11 cellular contexts compared by ENCODE assay signal in genomic region chr1:21913258-21913657, GRCh38. TPM values are rescaled to one million over a fixed set of nuclear protein-coding genes. Genes with fewer than 3 reads are reported as not detected.
A peak's percentile ranks its signal among the peaks of the same experiment; 100 is the strongest.
DNase-seq lines count a peak whose midpoint lies in the region; ATAC-seq, FAIRE-seq and TF ChIP-seq lines count a peak whose summit lies in the region.
"Had no signal": no experiment of that assay in that cellular context is flagged by ENCODE, and none has a peak within 500 bp of the region (broad histone marks: within the 10 kb centered on the region; RNA-seq: fewer than 3 reads in every experiment).

No MANE protein-coding gene starts in this region.

- no peak overlapping the region for H3K23ac ChIP-seq in H1 (ENCODE audit: insufficient read length)

- FAIRE-seq in H1 (lab: Jason Lieb, UNC), result no peak
- FAIRE-seq: frontal cortex had no signal

- no peak overlapping the region for H3K4ac ChIP-seq in H1 (replicated peaks; ENCODE audit: insufficient read length, low read depth, low read length)

- no peaks in the 10 kb centered on the region for H3K27me3 Mint-ChIP-seq in activated CD8-positive, alpha-beta T cell treated with anti-CD3 and anti-CD28 coated beads for 36 hours
- H3K27me3 Mint-ChIP-seq in activated CD8-positive, alpha-beta T cell treated with anti-CD3 and anti-CD28 coated beads, Interleukin-2, amount 10 ng/mL, durations not matched to agents 7 days and 5 days (ENCODE audit: low read depth), result no peaks in the 10 kb centered on the region
- H3K27me3 Mint-ChIP-seq in nephron (ENCODE audit: low read depth) (no peaks in the 10 kb centered on the region), type B pancreatic cell (no peaks in the 10 kb centered on the region)

- H3K79me1 ChIP-seq in H1 (ENCODE audit: low read depth, low read length), result peaks cover 2% of the 10 kb centered on the region; the same call in 1 of the 2 replicates

- no peaks in the 10 kb centered on the region for H3K27me3 ChIP-seq in H1 (replicated peaks in 1 of 4; ENCODE audit: control insufficient read depth in 3 of 4, extremely low read depth in 1 of 4, insufficient read depth in 3 of 4, low read length in 3 of 4)

- H3K56ac ChIP-seq in H1 (replicated peaks; ENCODE audit: insufficient read length, low read depth, low read length), result no peak overlapping the region

- peak overlapping the region in 1 of 2 experiments; percentile 31; a peak in 2 of 4 replicates for H3K4me2 ChIP-seq in H1 (ENCODE audit: insufficient read depth in 1 of 2, low read depth in 2 of 2, low read length in 2 of 2)

- peak overlapping the region; percentile 80 for H3K27ac Mint-ChIP-seq in activated CD8-positive, alpha-beta T cell treated with anti-CD3 and anti-CD28 coated beads for 36 hours
- no peak overlapping the region for H3K27ac Mint-ChIP-seq in activated CD8-positive, alpha-beta T cell treated with anti-CD3 and anti-CD28 coated beads, Interleukin-2, amount 10 ng/mL, durations not matched to agents 7 days and 5 days
- H3K27ac Mint-ChIP-seq in nephron (peak overlapping the region; percentile 40 to 97 (median 47)), type B pancreatic cell (peak overlapping the region; percentile 20)

- no peak overlapping the region for H3K14ac ChIP-seq in H1 (ENCODE audit: insufficient read length)

- H3K27ac ChIP-seq in H1 (ENCODE audit: low read depth, low read length), result no peak overlapping the region

- no peak overlapping the region for H3K18ac ChIP-seq in H1 (ENCODE audit: extremely low read depth, low read length)

- no peak for DNase-seq in activated CD8-positive, alpha-beta T cell treated with anti-CD3 and anti-CD28 coated beads for 36 hours
- no peak for DNase-seq in activated CD8-positive, alpha-beta T cell treated with anti-CD3 and anti-CD28 coated beads, Interleukin-2, amount 10 ng/mL, durations not matched to agents 7 days and 5 days
- DNase-seq in H1 (ENCODE audit: low read depth in 1 of 2, low spot score in 2 of 2), result peak in 1 of 2 experiments; percentile 68
- no peak for DNase-seq in type B pancreatic cell (ENCODE audit: extremely low spot score, unreplicated experiment)
- no peak for DNase-seq in NCI-H2227 (lab: John Stamatoyannopoulos, UW; ENCODE audit: unreplicated experiment)
- DNase-seq in medulla oblongata (ENCODE audit: extremely low spot score), result no peak
- no peak for DNase-seq in COLO829 (ENCODE audit: low spot score)
- DNase-seq: caudate nucleus, KBM-7 had no signal

- H3K9me3 Mint-ChIP-seq in activated CD8-positive, alpha-beta T cell treated with anti-CD3 and anti-CD28 coated beads for 36 hours, result no peaks in the 10 kb centered on the region
- H3K9me3 Mint-ChIP-seq in activated CD8-positive, alpha-beta T cell treated with anti-CD3 and anti-CD28 coated beads, Interleukin-2, amount 10 ng/mL, durations not matched to agents 7 days and 5 days (ENCODE audit: insufficient read depth), result no peaks in the 10 kb centered on the region
- H3K9me3 Mint-ChIP-seq in nephron (no peaks in the 10 kb centered on the region), type B pancreatic cell (no peaks in the 10 kb centered on the region)

- WGBS in H1 (ENCODE audit: extremely low coverage in 1 of 2, insufficient coverage in 1 of 2, insufficient read length in 1 of 2, insufficient replicate concordance in 2 of 2, low coverage in 1 of 2, low lambda C conversion rate in 2 of 2, missing lambda C conversion rate in 1 of 2), 2 experiments, result 61% methylated on average over 8 of the region's 8 CpGs; no CpG with 5 or more reads in 1 of the 2 experiments

- H3K79me2 ChIP-seq in H1 (ENCODE audit: control insufficient read depth in 1 of 2, insufficient read depth in 2 of 2, low read length in 2 of 2), result peaks cover 0 to 2% of the 10 kb centered on the region in 2 experiments; a peak in 1 of 4 replicates

- intact Hi-C loops in activated CD8-positive, alpha-beta T cell treated with anti-CD3 and anti-CD28 coated beads for 36 hours (cut with micrococcal nuclease), result no loop called here

- peaks cover 15 to 51% (median 29%) of the 10 kb centered on the region in 4 experiments for H3K4me1 ChIP-seq in H1 (replicated peaks in 1 of 4; ENCODE audit: control insufficient read depth in 3 of 4, insufficient read depth in 4 of 4, low read length in 3 of 4)

- 0 out of 8 replicates have a peak, but pooled peaks cover 0 to 2% (median 0%) of the 10 kb centered on the region in 4 experiments for H3K36me3 ChIP-seq in H1 (ENCODE audit: control insufficient read depth in 2 of 4, insufficient read depth in 4 of 4, low read length in 3 of 4)

- peak overlapping the region; percentile 18 for H4K91ac ChIP-seq in H1 (replicated peaks; ENCODE audit: insufficient read length, low read length)

- peak overlapping the region; percentile 4; the same call in 1 of the 2 replicates for H4K8ac ChIP-seq in H1 (ENCODE audit: extremely low read depth, insufficient read depth, low read length)

- peak overlapping the region in 2 of 4 experiments; percentile 8 to 9; a peak in 1 of 7 replicates for H3K9ac ChIP-seq in H1 (replicated peaks in 1 of 4; ENCODE audit: extremely low read depth in 1 of 4, low read depth in 3 of 4, low read length in 3 of 4)

- CTCF ChIA-PET in activated CD8-positive, alpha-beta T cell treated with anti-CD3 and anti-CD28 coated beads for 36 hours (lab: Charles Lee), result no interaction called here
- CTCF ChIA-PET in activated CD8-positive, alpha-beta T cell treated with anti-CD3 and anti-CD28 coated beads, Interleukin-2, amount 10 ng/mL, durations not matched to agents 7 days and 5 days (lab: Charles Lee), result interaction anchor here (1.0 kb wide), 1 partner anchor 11 kb away, joined by 3 read pairs; no protein-coding TSS in a partner anchor
- CTCF ChIA-PET in H1 (lab: Charles Lee; ENCODE audit: partially characterized antibody), result interaction anchor here (0.7 to 2.1 kb wide), 7 partner anchors 13 to 131 kb away, joined by 3 to 8 read pairs (median 3); no protein-coding TSS in a partner anchor

- no peak overlapping the region for H2AFZ ChIP-seq in H1 (ENCODE audit: low read length)

- H2BK5ac ChIP-seq in H1 (ENCODE audit: low read depth, low read length), result peak overlapping the region; percentile 66; the same call in 1 of the 2 replicates

- peak overlapping the region; percentile 60; the same call in 1 of the 2 replicates for H2BK12ac ChIP-seq in H1 (ENCODE audit: low read depth, low read length)

- no peak overlapping the region for H2BK120ac ChIP-seq in H1 (replicated peaks; ENCODE audit: low read depth, low read length)

- peaks cover 3 to 9% of the 10 kb centered on the region in 2 experiments for H4K20me1 ChIP-seq in H1 (replicated peaks in 1 of 2; ENCODE audit: control insufficient read depth in 1 of 2, insufficient read depth in 2 of 2, low read length in 2 of 2)

- TF ChIP-seq RAD21 in H1 (IDR thresholded peaks at IDR 0.05 in 1 of 2, conservative IDR thresholded peaks at IDR 0.05 in 1 of 2; ENCODE audit: low read depth in 2 of 2, low read length in 2 of 2), result no peak

- H3K4me3 ChIP-seq in H1 (ENCODE audit: extremely low read depth in 1 of 4, insufficient read depth in 2 of 4, low read depth in 3 of 4, low read length in 4 of 4), result no peak overlapping the region

- H3K4me3 Mint-ChIP-seq in activated CD8-positive, alpha-beta T cell treated with anti-CD3 and anti-CD28 coated beads for 36 hours, result no peak overlapping the region
- no peak overlapping the region for H3K4me3 Mint-ChIP-seq in activated CD8-positive, alpha-beta T cell treated with anti-CD3 and anti-CD28 coated beads, Interleukin-2, amount 10 ng/mL, durations not matched to agents 7 days and 5 days
- H3K4me3 Mint-ChIP-seq in nephron, result no peak overlapping the region
- no peak overlapping the region for H3K4me3 Mint-ChIP-seq in type B pancreatic cell

- TF ChIP-seq CTCF in activated CD8-positive, alpha-beta T cell treated with anti-CD3 and anti-CD28 coated beads for 36 hours (IDR thresholded peaks at IDR 0.05), result no peak
- TF ChIP-seq CTCF in H1 (IDR thresholded peaks at IDR 0.05; ENCODE audit: control extremely low read depth in 1 of 3, insufficient read depth in 1 of 3, low read depth in 1 of 3, low read length in 3 of 3), result no peak
- TF ChIP-seq CTCF in nephron (IDR thresholded peaks at IDR 0.05; ENCODE audit: unreplicated experiment in 3 of 3), result no peak
- TF ChIP-seq CTCF in type B pancreatic cell (conservative IDR thresholded peaks at IDR 0.05), result no peak

- no peak for ATAC-seq in activated CD8-positive, alpha-beta T cell treated with anti-CD3 and anti-CD28 coated beads for 36 hours
- no peak for ATAC-seq in activated CD8-positive, alpha-beta T cell treated with anti-CD3 and anti-CD28 coated beads, Interleukin-2, amount 10 ng/mL, durations not matched to agents 7 days and 5 days

- no peak for TF ChIP-seq EP300 in H1 (IDR thresholded peaks at IDR 0.05; ENCODE audit: borderline replicate concordance in 1 of 2, low read depth in 2 of 2, low read length in 2 of 2)

- no peak overlapping the region for H2AK5ac ChIP-seq in H1 (ENCODE audit: low read depth, low read length)

- no peaks in the 10 kb centered on the region for H3K9me3 ChIP-seq in H1 (ENCODE audit: insufficient read depth in 2 of 2, low read depth in 1 of 2, low read length in 1 of 2)

- H3K4me1 Mint-ChIP-seq in activated CD8-positive, alpha-beta T cell treated with anti-CD3 and anti-CD28 coated beads for 36 hours (ENCODE audit: low read depth), result peaks cover 35% of the 10 kb centered on the region
- H3K4me1 Mint-ChIP-seq in activated CD8-positive, alpha-beta T cell treated with anti-CD3 and anti-CD28 coated beads, Interleukin-2, amount 10 ng/mL, durations not matched to agents 7 days and 5 days (ENCODE audit: low read depth), result peaks cover 23% of the 10 kb centered on the region
- H3K4me1 Mint-ChIP-seq in nephron, result peaks cover 69% of the 10 kb centered on the region
- H3K4me1 Mint-ChIP-seq in type B pancreatic cell (ENCODE audit: unreplicated experiment), result peaks cover 33% of the 10 kb centered on the region

- H2BK20ac ChIP-seq in H1 (ENCODE audit: low read length), result peak overlapping the region; percentile 86; the same call in 1 of the 2 replicates

- no peaks in the 10 kb centered on the region for H3K36me3 Mint-ChIP-seq in activated CD8-positive, alpha-beta T cell treated with anti-CD3 and anti-CD28 coated beads for 36 hours (ENCODE audit: low read depth)
- no peaks in the 10 kb centered on the region for H3K36me3 Mint-ChIP-seq in activated CD8-positive, alpha-beta T cell treated with anti-CD3 and anti-CD28 coated beads, Interleukin-2, amount 10 ng/mL, durations not matched to agents 7 days and 5 days (ENCODE audit: low read depth)
- peaks cover 9% of the 10 kb centered on the region for H3K36me3 Mint-ChIP-seq in nephron (ENCODE audit: low read depth)
- peaks cover 3% of the 10 kb centered on the region for H3K36me3 Mint-ChIP-seq in type B pancreatic cell

- POLR2A ChIA-PET in activated CD8-positive, alpha-beta T cell treated with anti-CD3 and anti-CD28 coated beads for 36 hours (lab: Charles Lee), result interaction anchor here (0.6 to 1.6 kb wide), 3 partner anchors 16 to 111 kb away, joined by 3 read pairs; no protein-coding TSS in a partner anchor
- POLR2A ChIA-PET in activated CD8-positive, alpha-beta T cell treated with anti-CD3 and anti-CD28 coated beads, Interleukin-2, amount 10 ng/mL, durations not matched to agents 7 days and 5 days (lab: Charles Lee), result no interaction called here
- POLR2A ChIA-PET in H1 (lab: Charles Lee; ENCODE audit: partially characterized antibody), result interaction anchor here (0.8 to 8.3 kb wide), 6 partner anchors 8 to 137 kb away, joined by 3 to 72 read pairs (median 9); partner anchors contain the start of gene HSPG2

- H4K5ac ChIP-seq in H1 (ENCODE audit: insufficient read length, low read depth, low read length), result no peak overlapping the region

- no peak for TF ChIP-seq POLR2A in H1 (IDR thresholded peaks at IDR 0.05; ENCODE audit: control extremely low read depth in 1 of 2, low read depth in 2 of 2, low read length in 2 of 2)

- no peaks in the 10 kb centered on the region for H3K23me2 ChIP-seq in H1 (ENCODE audit: low read depth, low read length)

- no peak overlapping the region for H2BK15ac ChIP-seq in H1 (ENCODE audit: low read length)

RNA-seq across cellular contexts. Expression of gene HSPG2, which starts 23.9 kb away (rescaled TPM):
- total RNA-seq in activated CD8-positive, alpha-beta T cell treated with anti-CD3 and anti-CD28 coated beads for 36 hours, result 10 to 100 TPM; 52.1 to 59.0 TPM
- 1 to 10 TPM; 3.2 to 3.8 TPM for total RNA-seq in activated CD8-positive, alpha-beta T cell treated with anti-CD3 and anti-CD28 coated beads, Interleukin-2, amount 10 ng/mL, durations not matched to agents 7 days and 5 days
- 108 and 111 TPM in 2 replicates for total RNA-seq in H1 (2021; fragmentation: NEBNext Ultra II Directional; extraction: Animal tissue kit (Norgen Biotek cat#: 25700))
- 17.8 and 27.7 TPM in 2 replicates for polyA plus RNA-seq in H1 (2011; rRNA removed)
- 17.0 TPM for polyA plus RNA-seq in H1 (2011; cell fraction: cytosol; rRNA removed)
- polyA plus RNA-seq in H1 (2011; cell fraction: nucleus; rRNA removed), result 113 TPM
- 41.0 to 91.2 TPM (median 79.8 TPM) in 4 replicates for polyA plus RNA-seq in H1 (2012, experiment 1 of 2)
- polyA plus RNA-seq in H1 (2012, experiment 2 of 2), result 63.7 TPM
- polyA plus RNA-seq in H1 (2013, experiment 1 of 2), result 65.5 TPM
- polyA plus RNA-seq in H1 (2013, experiment 2 of 2), result 40.5 TPM
- 27.8 and 28.3 TPM in 2 replicates for polyA minus RNA-seq in H1 (2011; rRNA and poly(A)+ RNA removed)
- 68.4 TPM for polyA minus RNA-seq in H1 (2011; cell fraction: cytosol; rRNA and poly(A)+ RNA removed)
- 87.7 TPM for polyA minus RNA-seq in H1 (2011; cell fraction: nucleus; rRNA and poly(A)+ RNA removed)
- total RNA-seq in type B pancreatic cell (ENCODE audit: low replicate concordance), result 124 and 130 TPM in 2 replicates

Comparison
In these comparisons a context has a peak if more than half of its experiments do, and no peak if none do; other contexts are left out.
1. RNA of gene HSPG2, which starts 23.9 kb away (total RNA-seq): 124 to 130 TPM in type B pancreatic cell, 108 to 111 TPM in H1 and 52.1 to 59.0 TPM in activated CD8-positive, alpha-beta T cell treated with anti-CD3 and anti-CD28 coated beads for 36 hours; 3.2 to 3.8 TPM in activated CD8-positive, alpha-beta T cell treated with anti-CD3 and anti-CD28 coated beads, Interleukin-2, amount 10 ng/mL, durations not matched to agents 7 days and 5 days; every median in the first group is over 10 times any median in the second.